Comparison of ENCODE assay signal across 9 cellular contexts in genomic region chr2:15559379-15559778, GRCh38. TPM values are rescaled to one million over a fixed set of nuclear protein-coding genes. Genes with fewer than 3 reads are reported as not detected.
DNase-seq lines count a peak whose midpoint lies in the region; ATAC-seq lines count a peak whose summit lies in the region.
"Had no signal": no experiment of that assay in that cellular context is flagged by ENCODE, and none has a peak within 500 bp of the region (broad histone marks: within the 10 kb centered on the region; RNA-seq: fewer than 3 reads in every experiment).

No MANE protein-coding gene starts in this region.

- H3K4me1 Mint-ChIP-seq in effector memory CD8-positive, alpha-beta T cell (ENCODE audit: low read depth in 2 of 2), result peaks cover 27 to 31% of the 10 kb centered on the region in 2 donors

- peaks cover 15% of the 10 kb centered on the region for H3K4me1 ChIP-seq in GM23248 (ENCODE audit: insufficient read depth)
- peaks cover 20% of the 10 kb centered on the region for H3K4me1 ChIP-seq in neuron (ENCODE audit: insufficient read depth, low read length)

- H3K4me3 ChIP-seq in GM23248, result peak overlapping the region; percentile 98
- H3K4me3 ChIP-seq in neuron (ENCODE audit: low read length), result peak overlapping the region; percentile 65

- H3K27ac ChIP-seq in GM23248, result peak overlapping the region; percentile 87; the same call in 1 of the 2 replicates
- H3K27ac ChIP-seq: body of pancreas had no signal

- peak overlapping the region in 1 of 2 donors; percentile 38 for H3K27ac Mint-ChIP-seq in effector memory CD8-positive, alpha-beta T cell

- peak overlapping the region; percentile 94 for H3K4me2 ChIP-seq in GM23248 (ENCODE audit: unreplicated experiment)

- no peaks in the 10 kb centered on the region for H3K9me2 ChIP-seq in GM23248 (ENCODE audit: insufficient read depth)

- H3K79me2 ChIP-seq in GM23248 (ENCODE audit: insufficient read depth), result peaks cover 68% of the 10 kb centered on the region

- H3K9ac ChIP-seq in GM23248, result peak overlapping the region; percentile 98

- 76 to 83% methylated on average over 4 of the region's 4 CpGs for WGBS in GM23248 (ENCODE audit: low coverage in 1 of 2, low lambda C conversion rate in 2 of 2, missing lambda C conversion rate in 2 of 2), 2 experiments

- H2AFZ ChIP-seq in GM23248 (no peak overlapping the region), neuron (ENCODE audit: low read depth, low read length) (no peak overlapping the region)

- H3K27me3 ChIP-seq in GM23248 (replicated peaks; ENCODE audit: insufficient read depth), result no peaks in the 10 kb centered on the region
- no peaks in the 10 kb centered on the region for H3K27me3 ChIP-seq in neuron (ENCODE audit: insufficient read depth, low read length)
- H3K27me3 ChIP-seq: body of pancreas had no signal

- peaks cover 0 to 8% of the 10 kb centered on the region in 2 donors for H3K27me3 Mint-ChIP-seq in effector memory CD8-positive, alpha-beta T cell

- H3K9me3 ChIP-seq in GM23248 (ENCODE audit: low read depth) (no peaks in the 10 kb centered on the region), neuron (ENCODE audit: low read length) (no peaks in the 10 kb centered on the region)
- H3K9me3 ChIP-seq: body of pancreas had no signal

- in situ Hi-C loops in GM23248 (cut with MboI), result no loop called here

- H3K36me3 Mint-ChIP-seq in effector memory CD8-positive, alpha-beta T cell (ENCODE audit: insufficient read depth), result peaks cover 13% of the 10 kb centered on the region

- peaks cover 13% of the 10 kb centered on the region for H3F3A ChIP-seq in GM23248 (ENCODE audit: insufficient read depth)

- H3K4me3 Mint-ChIP-seq in effector memory CD8-positive, alpha-beta T cell, result peak overlapping the region; percentile 98 to 99

- ATAC-seq in effector memory CD8-positive, alpha-beta T cell (replicated peaks), result no peak
- no peak for ATAC-seq in HG03342 (IDR thresholded peaks at IDR 0.05; ENCODE audit: unreplicated experiment)
- ATAC-seq: body of pancreas had no signal

- peak; percentile 16 for DNase-seq in GM23248
- peak; percentile 100 for DNase-seq in NCI-H526 treated with DMSO at 0.1 percent for 48 hours (lab: John Stamatoyannopoulos, UW)
- DNase-seq in effector memory CD8-positive, alpha-beta T cell, result no peak
- DNase-seq in stimulated activated CD8-positive, alpha-beta memory T cell treated with anti-CD3 and anti-CD28 coated beads, Interleukin-4, amount 100 ng/mL, for 48 hours, result no peak
- DNase-seq in DMS53 (lab: John Stamatoyannopoulos, UW), result no peak
- DNase-seq: body of pancreas, NCI-H774 had no signal

- no peaks in the 10 kb centered on the region; the same call in 1 of the 2 replicates for H3K36me3 ChIP-seq in GM23248 (ENCODE audit: low read depth)
- peaks cover 8% of the 10 kb centered on the region for H3K36me3 ChIP-seq in neuron (ENCODE audit: insufficient read depth, low read length)

- H4K20me1 ChIP-seq in GM23248 (ENCODE audit: insufficient read depth), result 0 out of 2 replicates have a peak, but pooled peaks cover 3% of the 10 kb centered on the region

- H3K9me3 Mint-ChIP-seq in effector memory CD8-positive, alpha-beta T cell, result no peaks in the 10 kb centered on the region

RNA-seq across cellular contexts. Expression of gene NBAS, which starts 1.8 kb away (rescaled TPM):
- 51.8 and 63.7 TPM in 2 replicates for total RNA-seq in GM23248 (2014; rRNA removed; shearing (Covaris generic))
- 21.2 and 22.5 TPM in 2 replicates for polyA plus RNA-seq in GM23248 (2016; fragmentation: Nextera tagmentation; extraction: Ambion mirVana)

RNA-seq across cellular contexts. Expression of gene DDX1, which starts 32.3 kb away (rescaled TPM):
- total RNA-seq in GM23248 (2014; rRNA removed; shearing (Covaris generic)), result 72.6 and 73.0 TPM in 2 replicates
- 101 TPM in 2 replicates for polyA plus RNA-seq in GM23248 (2016; fragmentation: Nextera tagmentation; extraction: Ambion mirVana)

Comparison
In these comparisons a context has a peak if more than half of its experiments do, and no peak if none do; other contexts are left out.
1. DNase-seq: peak in GM23248 (single experiment) and NCI-H526 treated with DMSO at 0.1 percent for 48 hours (single experiment); none in effector memory CD8-positive, alpha-beta T cell (0 of 3), stimulated activated CD8-positive, alpha-beta memory T cell treated with anti-CD3 and anti-CD28 coated beads, Interleukin-4, amount 100 ng/mL, for 48 hours (single experiment) and DMS53 (single experiment).